Comparison of ENCODE assay signal across 16 cellular contexts in genomic region chr1:145916745-145917144, GRCh38. TPM values are rescaled to one million over a fixed set of nuclear protein-coding genes. Genes with fewer than 3 reads are reported as not detected.
DNase-seq lines count a peak whose midpoint lies in the region; ATAC-seq, FAIRE-seq and TF ChIP-seq lines count a peak whose summit lies in the region.
"Had no signal": no experiment of that assay in that cellular context is flagged by ENCODE, and none has a peak within 500 bp of the region (broad histone marks: within the 10 kb centered on the region; RNA-seq: fewer than 3 reads in every experiment).

No MANE protein-coding gene starts in this region.

- no peaks in the 10 kb centered on the region for H3K27me3 Mint-ChIP-seq in activated CD4-positive, alpha-beta memory T cell treated with anti-CD3 and anti-CD28 coated beads, Interleukin-2, amount 10 ng/mL, durations not matched to agents 7 days and 5 days

- no peaks in the 10 kb centered on the region for H3K9me3 Mint-ChIP-seq in activated CD4-positive, alpha-beta memory T cell treated with anti-CD3 and anti-CD28 coated beads, Interleukin-2, amount 10 ng/mL, durations not matched to agents 7 days and 5 days
- H3K9me3 Mint-ChIP-seq: CD14-positive monocyte had no signal

- no peaks in the 10 kb centered on the region for H3K36me3 ChIP-seq in hepatocyte (replicated peaks; ENCODE audit: insufficient read depth, low read depth)

- WGBS in hepatocyte (ENCODE audit: low lambda C conversion rate, missing lambda C conversion rate): 76% methylated on average over 5 of the region's 5 CpGs

- H3K4me1 Mint-ChIP-seq in activated CD4-positive, alpha-beta memory T cell treated with anti-CD3 and anti-CD28 coated beads, Interleukin-2, amount 10 ng/mL, durations not matched to agents 7 days and 5 days: peaks cover 47% of the 10 kb centered on the region

- H3K4me2 ChIP-seq in hepatocyte: peak overlapping the region; percentile 97

- DNase-seq in stimulated activated CD4-positive, alpha-beta T cell treated with anti-CD3 and anti-CD28 coated beads, Interleukin-1b, Interleukin-23, amount 100 ng/mL, for 48 hours: peak; percentile 17
- DNase-seq in stimulated activated CD4-positive, alpha-beta T cell treated with anti-CD3 and anti-CD28 coated beads, Interleukin-4, amount 100 ng/mL, for 1 hour: no peak
- no peak for DNase-seq in activated CD4-positive, alpha-beta memory T cell treated with anti-CD3 and anti-CD28 coated beads, Interleukin-2, amount 10 ng/mL, durations not matched to agents 7 days and 5 days
- DNase-seq in hepatocyte (ENCODE audit: low spot score) (no peak), hypothalamus (lab: John Stamatoyannopoulos, UW) (no peak), GM03348 (ENCODE audit: low spot score) (no peak), frontal cortex (ENCODE audit: low spot score in 2 of 2) (no peak)
- DNase-seq: kidney glomerular epithelial cell; NCI-H1105; NCI-H748 treated with DMSO at 0.1 percent for 48 hours; stimulated activated CD4-positive, alpha-beta T cell treated with anti-CD3 and anti-CD28 coated beads, Interleukin-2, amount 100 ng/mL, for 24 hours had no signal

- no peak overlapping the region for H3K27ac Mint-ChIP-seq in activated CD4-positive, alpha-beta memory T cell treated with anti-CD3 and anti-CD28 coated beads, Interleukin-2, amount 10 ng/mL, durations not matched to agents 7 days and 5 days

- H3K4me3 ChIP-seq in hepatocyte: no peak overlapping the region
- H3K4me3 ChIP-seq: SK-N-MC had no signal

- no peak for FAIRE-seq in frontal cortex (lab: Jason Lieb, UNC)
- FAIRE-seq: bronchial epithelial cell had no signal

- CTCF ChIA-PET in activated CD4-positive, alpha-beta memory T cell treated with anti-CD3 and anti-CD28 coated beads, Interleukin-2, amount 10 ng/mL, durations not matched to agents 7 days and 5 days (lab: Charles Lee): interaction anchor here (0.7 to 1.2 kb wide), 3 partner anchors 41 to 121 kb away, joined by 3 to 4 read pairs (median 3); partner anchors contain the start of gene LIX1L

- H3K9me3 ChIP-seq in hepatocyte (ENCODE audit: low read depth): no peaks in the 10 kb centered on the region

- H2AFZ ChIP-seq in hepatocyte: no peak overlapping the region
- H2AFZ ChIP-seq: parathyroid adenoma had no signal

- H3K79me2 ChIP-seq in hepatocyte: peaks cover 19% of the 10 kb centered on the region
- H3K79me2 ChIP-seq: parathyroid adenoma had no signal

- H3K27me3 ChIP-seq in hepatocyte: no peaks in the 10 kb centered on the region

- no peaks in the 10 kb centered on the region for H3K9me2 ChIP-seq in hepatocyte (replicated peaks; ENCODE audit: insufficient read depth)

- H3K4me3 Mint-ChIP-seq in activated CD4-positive, alpha-beta memory T cell treated with anti-CD3 and anti-CD28 coated beads, Interleukin-2, amount 10 ng/mL, durations not matched to agents 7 days and 5 days: peak overlapping the region; percentile 90

- no peak for ATAC-seq in GM19023 (IDR thresholded peaks at IDR 0.05; ENCODE audit: unreplicated experiment)

- no peak overlapping the region for H3K27ac ChIP-seq in hepatocyte
- H3K27ac ChIP-seq: parathyroid adenoma, SK-N-MC had no signal

- H3K4me1 ChIP-seq in hepatocyte (ENCODE audit: insufficient read depth): peaks cover 20% of the 10 kb centered on the region
- H3K4me1 ChIP-seq: parathyroid adenoma had no signal

- H4K20me1 ChIP-seq in hepatocyte (ENCODE audit: insufficient read depth, poor library complexity, severe bottlenecking): no peaks in the 10 kb centered on the region

- POLR2A ChIA-PET in activated CD4-positive, alpha-beta memory T cell treated with anti-CD3 and anti-CD28 coated beads, Interleukin-2, amount 10 ng/mL, durations not matched to agents 7 days and 5 days (lab: Charles Lee): interaction anchor here (3.8 to 4.6 kb wide), 3 partner anchors 11 to 49 kb away, joined by 31 to 73 read pairs (median 38); partner anchors contain the start of genes ANKRD34A, LIX1L, POLR3GL and RBM8A

- peaks cover 45% of the 10 kb centered on the region for H3K36me3 Mint-ChIP-seq in activated CD4-positive, alpha-beta memory T cell treated with anti-CD3 and anti-CD28 coated beads, Interleukin-2, amount 10 ng/mL, durations not matched to agents 7 days and 5 days (ENCODE audit: low read depth)

- no peak for TF ChIP-seq CTCF in hepatocyte (IDR thresholded peaks at IDR 0.05; ENCODE audit: poor library complexity)

RNA-seq across cellular contexts. Expression of gene PEX11B, which starts 1.8 kb away (rescaled TPM):
- 10 to 100 TPM; 29.0 to 33.2 TPM for total RNA-seq in activated CD4-positive, alpha-beta memory T cell treated with anti-CD3 and anti-CD28 coated beads, Interleukin-2, amount 10 ng/mL, durations not matched to agents 7 days and 5 days
- 28.1 and 32.3 TPM in 2 replicates for total RNA-seq in hepatocyte
- 26.8 and 30.4 TPM in 2 replicates for polyA plus RNA-seq in hepatocyte
- total RNA-seq in frontal cortex: 35.5 TPM

RNA-seq across cellular contexts. Expression of gene ITGA10, which starts 6.9 kb away (rescaled TPM):
- total RNA-seq in activated CD4-positive, alpha-beta memory T cell treated with anti-CD3 and anti-CD28 coated beads, Interleukin-2, amount 10 ng/mL, durations not matched to agents 7 days and 5 days: 1 to 10 TPM in 1 of 2 experiments, under 1 TPM in 1; 0.98 to 1.1 TPM
- total RNA-seq in hepatocyte: 0.60 and 1.3 TPM in 2 replicates
- polyA plus RNA-seq in hepatocyte: 2.1 and 4.7 TPM in 2 replicates
- total RNA-seq in frontal cortex: 0.82 TPM
- polyA plus RNA-seq: CD14-positive monocyte had no signal

RNA-seq across cellular contexts. Expression of gene RBM8A, which starts 10.5 kb away (rescaled TPM):
- total RNA-seq in activated CD4-positive, alpha-beta memory T cell treated with anti-CD3 and anti-CD28 coated beads, Interleukin-2, amount 10 ng/mL, durations not matched to agents 7 days and 5 days: 100 to 1,000 TPM; 168 to 174 TPM
- total RNA-seq in hepatocyte (141 and 154 TPM in 2 replicates), frontal cortex (81.1 TPM)
- polyA plus RNA-seq in hepatocyte: 185 and 189 TPM in 2 replicates

RNA-seq across cellular contexts. Expression of gene ANKRD35, which starts 31.1 kb away (rescaled TPM):
- total RNA-seq in activated CD4-positive, alpha-beta memory T cell treated with anti-CD3 and anti-CD28 coated beads, Interleukin-2, amount 10 ng/mL, durations not matched to agents 7 days and 5 days: under 1 TPM; 0.33 to 0.35 TPM
- 0.43 and 0.76 TPM in 2 replicates for total RNA-seq in hepatocyte
- polyA plus RNA-seq in hepatocyte: 2.2 and 2.4 TPM in 2 replicates
- 0.82 TPM for total RNA-seq in frontal cortex

RNA-seq across cellular contexts. Expression of gene LIX1L, which starts 41.1 kb away (rescaled TPM):
- 10 to 100 TPM; 50.3 to 51.0 TPM for total RNA-seq in activated CD4-positive, alpha-beta memory T cell treated with anti-CD3 and anti-CD28 coated beads, Interleukin-2, amount 10 ng/mL, durations not matched to agents 7 days and 5 days
- 14.0 and 17.9 TPM in 2 replicates for total RNA-seq in hepatocyte
- polyA plus RNA-seq in hepatocyte: 15.3 and 16.3 TPM in 2 replicates
- total RNA-seq in frontal cortex: 17.1 TPM
